ENCODE assay signal across 19 cellular contexts in genomic region chr2:18804540-18804939, GRCh38.
"Had no signal": no experiment of that assay in that cellular context is flagged by ENCODE, and none has a peak within 500 bp of the region (broad histone marks: within the 10 kb centered on the region; RNA-seq: fewer than 3 reads in every experiment).

No MANE protein-coding gene starts in this region.

- H3K36me3 ChIP-seq: heart right ventricle, neutrophil, right atrium auricular region, stomach, thoracic aorta, transverse colon had no signal

- H3K4me1 Mint-ChIP-seq: naive thymus-derived CD8-positive, alpha-beta T cell had no signal

- H3K4me1 ChIP-seq: heart right ventricle, right atrium auricular region, transverse colon had no signal

- H3K9me3 Mint-ChIP-seq: naive thymus-derived CD8-positive, alpha-beta T cell had no signal

- H3K4me3 Mint-ChIP-seq: naive thymus-derived CD8-positive, alpha-beta T cell had no signal

- DNase-seq: effector memory CD4-positive, alpha-beta T cell; erythroblast; heart right ventricle; hypothalamus; kidney glomerular epithelial cell; mucosa of descending colon; naive thymus-derived CD8-positive, alpha-beta T cell; posterior cingulate gyrus; small intestine; stimulated activated CD4-positive, alpha-beta T cell treated with anti-CD3 and anti-CD28 coated beads, Interleukin-12 subunit alpha, Interleukin-12 subunit beta, amount 100 ng/mL, for 4 hours; stimulated activated naive CD4-positive, alpha-beta T cell; stomach; substantia nigra; transverse colon had no signal

- ATAC-seq: heart right ventricle; left lobe of liver; mucosa of descending colon; naive thymus-derived CD8-positive, alpha-beta T cell had no signal

- H3K4me3 ChIP-seq: coronary artery, heart right ventricle, mucosa of descending colon, right atrium auricular region, stomach, thoracic aorta, transverse colon had no signal

- H3K27me3 ChIP-seq: heart right ventricle, neutrophil, right atrium auricular region, stomach, transverse colon had no signal

- H3K27ac ChIP-seq: coronary artery, heart right ventricle, neutrophil, right atrium auricular region, stomach, thoracic aorta, transverse colon had no signal

- H3K27me3 Mint-ChIP-seq: naive thymus-derived CD8-positive, alpha-beta T cell had no signal

- H3K9me3 ChIP-seq: heart right ventricle, mucosa of descending colon, neutrophil, right atrium auricular region, stomach, thoracic aorta, transverse colon had no signal

- H3K27ac Mint-ChIP-seq: naive thymus-derived CD8-positive, alpha-beta T cell had no signal
